Comparison of ENCODE assay signal across 8 cellular contexts in the genomic region with DNA sequence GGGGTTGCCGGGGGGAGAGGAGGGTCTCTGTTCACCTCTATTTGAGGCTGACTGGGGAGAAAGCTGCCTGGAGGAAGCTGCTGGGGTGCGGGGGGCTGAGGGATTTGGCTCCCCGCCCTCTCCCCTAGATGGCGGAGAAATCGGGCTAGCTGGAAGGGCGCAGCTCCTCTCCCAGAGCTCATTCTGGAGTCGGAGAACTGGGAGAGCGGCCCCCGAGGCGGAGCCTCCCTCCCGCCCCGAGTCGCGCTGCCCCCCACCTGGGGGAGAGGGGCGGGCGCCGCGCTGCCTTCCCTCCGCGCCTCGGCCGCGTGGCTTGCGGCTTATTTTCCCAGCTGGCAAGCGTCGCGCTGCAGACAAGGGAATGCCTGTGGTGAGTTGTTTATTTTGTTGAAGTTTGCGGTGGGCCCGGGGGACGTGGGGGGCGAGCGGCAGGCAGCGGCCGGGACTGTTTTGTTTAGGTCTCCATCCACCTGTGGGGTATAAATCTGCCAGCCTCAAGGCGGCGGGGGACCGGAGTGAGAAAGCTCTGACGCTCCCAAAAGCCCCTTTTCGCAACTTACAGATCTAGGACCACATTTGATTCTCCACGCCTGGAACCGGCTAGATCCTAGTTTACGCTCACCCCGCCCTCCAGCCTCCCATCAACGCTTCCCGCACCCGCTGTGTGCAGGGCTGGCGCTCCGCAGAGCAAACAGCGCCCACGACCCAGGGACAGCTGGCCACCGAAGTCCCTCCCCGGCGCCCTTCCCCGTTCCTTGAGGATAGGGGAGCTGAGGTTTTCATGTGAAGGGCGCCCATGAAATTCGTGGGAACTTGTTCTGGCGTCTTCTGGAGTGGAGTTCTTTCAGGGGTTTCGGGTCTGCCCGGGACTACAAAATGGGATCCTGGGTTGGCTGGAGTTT. TPM values are rescaled to one million over a fixed set of nuclear protein-coding genes. Genes with fewer than 3 reads are reported as not detected.
DNase-seq lines count a peak whose midpoint lies in the region; ATAC-seq and TF ChIP-seq lines count a peak whose summit lies in the region.

No MANE protein-coding gene starts in this region.

- H3K27ac ChIP-seq in OCI-LY1 (ENCODE audit: low read depth, low read length, poor library complexity, severe bottlenecking) (no peak overlapping the region), hepatocyte (peak overlapping the region; percentile 4), psoas muscle (peak overlapping the region; percentile 97)

- intact Hi-C loops in Right ventricle myocardium inferior (cut with DNase I) (loop anchor here (5.0 to 10.0 kb wide), 4 partner anchors 158 to 1962 kb away; a partner anchor contains a TSS), cardiac septum (cut with DNase I) (loop anchor here (2.0 to 10.0 kb wide), 5 partner anchors 265 to 1587 kb away; a partner anchor contains a TSS), psoas muscle (cut with DNase I) (loop anchor here in 1 of 2 donors (5.0 to 10.0 kb wide), 2 partner anchors 155 to 1587 kb away; a partner anchor contains a TSS)

- 1% methylated on average over 45 of the region's 59 CpGs for WGBS in hepatocyte (ENCODE audit: low lambda C conversion rate, missing lambda C conversion rate)
- 1% methylated on average over 43 to 59 of the region's 59 CpGs for WGBS in psoas muscle, 3 donors

- H3K79me2 ChIP-seq in OCI-LY1 (ENCODE audit: insufficient read depth, low read length) = no peaks in the 10 kb centered on the region
- H3K79me2 ChIP-seq in hepatocyte = no peaks in the 10 kb centered on the region

- H3K9me3 ChIP-seq in OCI-LY1 (ENCODE audit: low read length) = no peaks in the 10 kb centered on the region
- no peaks in the 10 kb centered on the region for H3K9me3 ChIP-seq in hepatocyte (ENCODE audit: low read depth)
- H3K9me3 ChIP-seq in psoas muscle = no peaks in the 10 kb centered on the region

- peak overlapping the region; percentile 31 for H3K4me3 ChIP-seq in OCI-LY1 (ENCODE audit: low read depth, low read length, poor library complexity, severe bottlenecking)
- H3K4me3 ChIP-seq in hepatocyte = peak overlapping the region; percentile 39
- peak overlapping the region; percentile 78 for H3K4me3 ChIP-seq in psoas muscle

- H2AFZ ChIP-seq in OCI-LY1 (ENCODE audit: low read length) (no peak overlapping the region), hepatocyte (peak overlapping the region; percentile 90)

- H3K4me2 ChIP-seq in OCI-LY1 (ENCODE audit: low read length) = peak overlapping the region; percentile 40
- H3K4me2 ChIP-seq in hepatocyte = peak overlapping the region; percentile 97

- no peaks in the 10 kb centered on the region for H3F3A ChIP-seq in OCI-LY1 (ENCODE audit: insufficient read depth, low read length)

- H3K4me1 ChIP-seq in OCI-LY1 (ENCODE audit: insufficient read depth, low read length, severe bottlenecking) = peaks cover 37% of the 10 kb centered on the region
- H3K4me1 ChIP-seq in hepatocyte (ENCODE audit: insufficient read depth) = no peaks in the 10 kb centered on the region
- peaks cover 19% of the 10 kb centered on the region for H3K4me1 ChIP-seq in psoas muscle

- no peak overlapping the region for H3K9ac ChIP-seq in OCI-LY1 (ENCODE audit: low read length)

- H3K36me3 ChIP-seq in OCI-LY1 (ENCODE audit: insufficient read depth, low read length) = no peaks in the 10 kb centered on the region
- H3K36me3 ChIP-seq in hepatocyte (replicated peaks; ENCODE audit: insufficient read depth, low read depth) = no peaks in the 10 kb centered on the region
- H3K36me3 ChIP-seq in psoas muscle (ENCODE audit: insufficient read depth in 1 of 2, low read depth in 1 of 2) = no peaks in the 10 kb centered on the region

- H3K27me3 ChIP-seq in OCI-LY1 (ENCODE audit: insufficient read depth, low read length) (no peaks in the 10 kb centered on the region), hepatocyte (no peaks in the 10 kb centered on the region), psoas muscle (ENCODE audit: insufficient read depth in 3 of 3, low read length in 2 of 3) (peaks cover 0 to 1% (median 1%) of the 10 kb centered on the region in 3 donors)

- peak; percentile 70 for DNase-seq in Right ventricle myocardium inferior (ENCODE audit: missing footprints)
- no peak for DNase-seq in cardiac septum (ENCODE audit: low spot score)
- peak in 47 of 58 donors; percentile 12 to 77 (median 51) for DNase-seq in anterior cingulate cortex (lab: John Stamatoyannopoulos, UW)
- DNase-seq in hepatocyte (ENCODE audit: low spot score) = peak; percentile 48
- DNase-seq in psoas muscle = peak; percentile 35 to 49
- no peak for DNase-seq in GOT3 (lab: John Stamatoyannopoulos, UW)

- no peak for TF ChIP-seq CTCF in OCI-LY1 (IDR thresholded peaks at IDR 0.05; ENCODE audit: low read length)
- no peak for TF ChIP-seq CTCF in hepatocyte (IDR thresholded peaks at IDR 0.05; ENCODE audit: poor library complexity)
- TF ChIP-seq CTCF in psoas muscle (IDR thresholded peaks at IDR 0.05) = no peak

- no peak for ATAC-seq in Right ventricle myocardium inferior
- ATAC-seq in psoas muscle = no peak
- ATAC-seq in HG03378 (IDR thresholded peaks at IDR 0.05; ENCODE audit: unreplicated experiment) = no peak

- no peaks in the 10 kb centered on the region for H4K20me1 ChIP-seq in OCI-LY1 (ENCODE audit: insufficient read depth, low read length)
- no peaks in the 10 kb centered on the region for H4K20me1 ChIP-seq in hepatocyte (ENCODE audit: insufficient read depth, poor library complexity, severe bottlenecking)

- H3K9me2 ChIP-seq in OCI-LY1 (ENCODE audit: low read depth, low read length) (no peaks in the 10 kb centered on the region), hepatocyte (replicated peaks; ENCODE audit: insufficient read depth) (no peaks in the 10 kb centered on the region)

RNA-seq across cellular contexts. Expression of a gene that starts 4.0 kb away (rescaled TPM):
- total RNA-seq in Right ventricle myocardium inferior (15.4 TPM), cardiac septum (14.4 TPM), hepatocyte (10.5 and 11.6 TPM in 2 replicates), psoas muscle (10 to 100 TPM; 14.1 to 25.7 (median 23.6) TPM)
- polyA plus RNA-seq in hepatocyte (6.8 and 8.4 TPM in 2 replicates), psoas muscle (10 to 100 TPM in 1 of 3 donors, 1 to 10 TPM in 2; 8.2 to 12.9 (median 8.2) TPM)

Comparison
In these comparisons a context has a peak if more than half of its experiments do, and no peak if none do; other contexts are left out.
1. DNase-seq: peak in Right ventricle myocardium inferior (single experiment), anterior cingulate cortex (47 of 58), hepatocyte (single experiment) and psoas muscle (2 of 2); none in cardiac septum (single experiment) and GOT3 (single experiment).
2. Peak in every context shown above with its lines, with median percentiles within 50 percentile points of each other: H3K4me3 ChIP-seq.